Comparison of ENCODE assay signal across 13 cellular contexts in genomic region chr7:15832996-15833395, GRCh38.
DNase-seq lines count a peak whose midpoint lies in the region; ATAC-seq and TF ChIP-seq lines count a peak whose summit lies in the region.
"Had no signal": no experiment of that assay in that cellular context is flagged by ENCODE, and none has a peak within 500 bp of the region (broad histone marks: within the 10 kb centered on the region; RNA-seq: fewer than 3 reads in every experiment).

No MANE protein-coding gene starts in this region.

- H3K27me3 ChIP-seq in hepatocyte: no peaks in the 10 kb centered on the region
- no peaks in the 10 kb centered on the region for H3K27me3 ChIP-seq in dorsolateral prefrontal cortex
- H3K27me3 ChIP-seq: breast epithelium had no signal

- ATAC-seq in GM18873 (IDR thresholded peaks at IDR 0.05; ENCODE audit: low FRiP score, unreplicated experiment): no peak
- ATAC-seq: activated CD8-positive, alpha-beta T cell treated with anti-CD3 and anti-CD28 coated beads for 36 hours had no signal

- H3K9me3 ChIP-seq in hepatocyte (ENCODE audit: low read depth): no peaks in the 10 kb centered on the region
- H3K9me3 ChIP-seq: breast epithelium, prostate gland had no signal

- intact Hi-C loops in dorsolateral prefrontal cortex (cut with DNase I): no loop called here

- H3K9me2 ChIP-seq in hepatocyte (replicated peaks; ENCODE audit: insufficient read depth): no peaks in the 10 kb centered on the region

- H4K20me1 ChIP-seq in hepatocyte (ENCODE audit: insufficient read depth, poor library complexity, severe bottlenecking): no peaks in the 10 kb centered on the region

- no peaks in the 10 kb centered on the region for H3K36me3 ChIP-seq in hepatocyte (replicated peaks; ENCODE audit: insufficient read depth, low read depth)
- H3K36me3 ChIP-seq: breast epithelium, prostate gland had no signal

- H3K79me2 ChIP-seq in hepatocyte: no peaks in the 10 kb centered on the region

- peak; percentile 7 for DNase-seq in AG08396 (ENCODE audit: low spot score)
- DNase-seq in NCI-H1092 (lab: John Stamatoyannopoulos, UW): peak; percentile 10
- peak; percentile 11 for DNase-seq in choroid plexus epithelial cell (ENCODE audit: low read depth)
- peak; percentile 7 for DNase-seq in hepatocyte (ENCODE audit: low spot score)
- no peak for DNase-seq in stimulated activated CD4-positive, alpha-beta T cell treated with anti-CD3 and anti-CD28 coated beads, Interleukin-4, amount 100 ng/mL, for 4 hours
- no peak for DNase-seq in stimulated activated CD4-positive, alpha-beta T cell treated with anti-CD3 and anti-CD28 coated beads, Interleukin-4, amount 100 ng/mL, for 1 hour
- no peak for DNase-seq in dorsolateral prefrontal cortex
- DNase-seq: activated CD8-positive, alpha-beta T cell treated with anti-CD3 and anti-CD28 coated beads for 36 hours; activated effector memory CD4-positive, alpha-beta T cell treated with Interleukin-2 at 50 U/mL for 16 hours; stimulated activated CD4-positive, alpha-beta T cell treated with anti-CD3 and anti-CD28 coated beads, Interleukin-2, amount 100 ng/mL, for 24 hours had no signal

- no peak overlapping the region for H3K4me2 ChIP-seq in hepatocyte

- TF ChIP-seq CTCF in choroid plexus epithelial cell (conservative IDR thresholded peaks at IDR 0.05; ENCODE audit: low read depth, low read length): no peak
- no peak for TF ChIP-seq CTCF in hepatocyte (IDR thresholded peaks at IDR 0.05; ENCODE audit: poor library complexity)
- no peak for TF ChIP-seq CTCF in dorsolateral prefrontal cortex (IDR thresholded peaks at IDR 0.05 in 54 of 56, conservative IDR thresholded peaks at IDR 0.05 in 2 of 56; ENCODE audit: low read depth in 1 of 56, partially characterized antibody in 56 of 56)

- H3K4me1 ChIP-seq in hepatocyte (ENCODE audit: insufficient read depth): peaks cover 7% of the 10 kb centered on the region
- H3K4me1 ChIP-seq: breast epithelium, prostate gland had no signal

- H3K27ac ChIP-seq in hepatocyte: no peak overlapping the region
- H3K27ac ChIP-seq in dorsolateral prefrontal cortex: no peak overlapping the region
- H3K27ac ChIP-seq: prostate gland had no signal

- no peak overlapping the region for H2AFZ ChIP-seq in hepatocyte

- WGBS in hepatocyte (ENCODE audit: low lambda C conversion rate, missing lambda C conversion rate): 47% methylated on average over 1 of the region's 1 CpG

- no peak overlapping the region for H3K4me3 ChIP-seq in choroid plexus epithelial cell (ENCODE audit: low read depth, low read length)
- H3K4me3 ChIP-seq in hepatocyte: no peak overlapping the region
- no peak overlapping the region for H3K4me3 ChIP-seq in dorsolateral prefrontal cortex
- H3K4me3 ChIP-seq: breast epithelium, prostate gland had no signal

Comparison
In these comparisons a context has a peak if more than half of its experiments do, and no peak if none do; other contexts are left out.
1. DNase-seq: peak in AG08396 (single experiment), NCI-H1092 (single experiment), choroid plexus epithelial cell (single experiment) and hepatocyte (single experiment); none in stimulated activated CD4-positive, alpha-beta T cell treated with anti-CD3 and anti-CD28 coated beads, Interleukin-4, amount 100 ng/mL, for 4 hours (0 of 2), stimulated activated CD4-positive, alpha-beta T cell treated with anti-CD3 and anti-CD28 coated beads, Interleukin-4, amount 100 ng/mL, for 1 hour (single experiment) and dorsolateral prefrontal cortex (0 of 10).